ENCODE assay signal across 34 cellular contexts in the genomic region with DNA sequence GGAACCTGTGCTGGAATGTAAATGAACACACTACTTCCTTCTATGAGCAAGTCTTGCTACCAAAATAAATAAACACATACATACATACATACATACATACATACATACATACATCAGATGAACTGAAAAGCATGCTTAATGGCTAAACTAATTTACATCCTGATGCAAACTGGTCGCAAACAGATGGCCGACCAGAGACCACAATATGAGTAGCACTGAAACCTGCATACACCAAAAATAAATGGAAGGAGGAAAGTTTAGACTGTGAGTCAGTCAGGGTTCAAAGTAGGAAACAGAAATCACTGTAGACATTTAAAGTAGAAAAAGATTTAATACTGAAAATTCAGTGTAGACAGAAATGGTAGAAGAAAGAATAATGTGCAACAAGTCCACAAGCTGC.
"Had no signal": no experiment of that assay in that cellular context is flagged by ENCODE, and none has a peak within 500 bp of the region (broad histone marks: within the 10 kb centered on the region; RNA-seq: fewer than 3 reads in every experiment).

No MANE protein-coding gene starts in this region.

- H3K36me3 ChIP-seq: MG63 had no signal

- H3K27ac ChIP-seq: KMS-11 had no signal

- H3K4me2 ChIP-seq: KMS-11 had no signal

- H3K9ac ChIP-seq: KMS-11 had no signal

- H3K27me3 ChIP-seq: MG63 had no signal

- DNase-seq: Karpas-422, Kasumi-1, MG63, MM.1S, MV-4-11, NCI-H1048, NCI-H1092, NCI-H1092 treated with DMSO at 0.1 percent for 48 hours, NCI-H1105, NCI-H1105 treated with DMSO at 0.1 percent for 48 hours, NCI-H1417, NCI-H1417 treated with DMSO at 0.1 percent for 48 hours, NCI-H1436, NCI-H1436 treated with DMSO at 0.1 percent for 48 hours, NCI-H146, NCI-H1694, NCI-H1694 treated with DMSO at 0.1 percent for 48 hours, NCI-H187, NCI-H187 treated with DMSO at 0.1 percent for 48 hours, NCI-H1930, NCI-H2029, NCI-H2029 treated with DMSO at 0.1 percent for 48 hours, NCI-H2081, NCI-H2081 treated with DMSO at 0.1 percent for 48 hours, NCI-H2107, NCI-H2171, NCI-H2171 treated with DMSO at 0.1 percent for 48 hours, NCI-H2227 treated with DMSO at 0.1 percent for 48 hours, NCI-H226, NCI-H345, NCI-H446, NCI-H446 treated with DMSO at 0.1 percent for 48 hours, NCI-H510A had no signal

- H3K9me3 ChIP-seq: MG63 had no signal

- H3K4me3 ChIP-seq: MG63 had no signal
